ENCODE assay signal across 2 cellular contexts in the genomic region with DNA sequence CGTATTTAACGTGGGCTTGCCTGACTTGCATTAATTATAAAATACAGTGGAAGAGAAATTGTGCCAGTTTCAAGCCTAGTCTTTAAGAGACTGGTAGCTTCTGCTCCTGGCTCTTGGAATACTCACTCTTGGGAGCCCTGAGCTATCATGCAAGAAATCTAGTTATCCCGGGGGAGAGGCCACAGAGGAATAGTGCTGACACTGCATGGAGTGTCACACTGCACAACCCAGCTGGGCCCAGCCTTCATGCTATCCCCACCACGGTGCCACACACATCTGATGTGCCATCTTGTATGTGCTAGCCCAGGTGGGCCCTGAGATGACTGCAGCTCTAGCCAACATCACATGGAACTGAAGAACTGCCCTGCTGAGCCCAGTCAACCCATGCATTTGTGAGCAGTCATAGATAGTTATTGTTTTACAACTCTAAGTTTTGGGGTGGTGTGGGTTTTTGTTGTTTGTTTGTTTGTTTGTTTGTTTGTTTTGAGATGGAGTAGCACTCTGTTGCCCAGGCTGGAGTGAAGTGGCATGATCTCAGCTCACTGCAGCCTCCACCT.
TF ChIP-seq lines count a peak whose summit lies in the region.

No MANE protein-coding gene starts in this region.

TF ChIP-seq in GM23338, 12 proteins besides CTCF, POLR2A, EP300 and RAD21:
- TF ChIP-seq JUNB (IDR thresholded peaks at IDR 0.05; ENCODE audit: unreplicated experiment) (no peak), REST (IDR thresholded peaks at IDR 0.05; ENCODE audit: unreplicated experiment) (no peak), ZNF331 (CRISPR knock-in tag; IDR thresholded peaks at IDR 0.05; ENCODE audit: low read depth) (peak; percentile 83), ZNF114 (CRISPR knock-in tag; IDR thresholded peaks at IDR 0.05) (no peak)
- TF ChIP-seq, protein P1, sequence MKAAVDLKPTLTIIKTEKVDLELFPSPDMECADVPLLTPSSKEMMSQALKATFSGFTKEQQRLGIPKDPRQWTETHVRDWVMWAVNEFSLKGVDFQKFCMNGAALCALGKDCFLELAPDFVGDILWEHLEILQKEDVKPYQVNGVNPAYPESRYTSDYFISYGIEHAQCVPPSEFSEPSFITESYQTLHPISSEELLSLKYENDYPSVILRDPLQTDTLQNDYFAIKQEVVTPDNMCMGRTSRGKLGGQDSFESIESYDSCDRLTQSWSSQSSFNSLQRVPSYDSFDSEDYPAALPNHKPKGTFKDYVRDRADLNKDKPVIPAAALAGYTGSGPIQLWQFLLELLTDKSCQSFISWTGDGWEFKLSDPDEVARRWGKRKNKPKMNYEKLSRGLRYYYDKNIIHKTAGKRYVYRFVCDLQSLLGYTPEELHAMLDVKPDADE (IDR thresholded peaks at IDR 0.05): no peak

TF ChIP-seq in K562, 482 proteins besides CTCF, POLR2A, EP300 and RAD21:
- peak; percentile 55 for TF ChIP-seq ZNF316 (IDR thresholded peaks at IDR 0.05)
- no peak for TF ChIP-seq NELFE (IDR thresholded peaks at IDR 0.05; ENCODE audit: insufficient read depth, insufficient read length)
- TF ChIP-seq C11orf30 (IDR thresholded peaks at IDR 0.05; ENCODE audit: low read depth): peak; percentile 54
- TF ChIP-seq MAFG (tag; conservative IDR thresholded peaks at IDR 0.05): peak; percentile 42; the same call in 1 of the 2 replicates
